Comparison of ENCODE assay signal across 8 cellular contexts in the genomic region with DNA sequence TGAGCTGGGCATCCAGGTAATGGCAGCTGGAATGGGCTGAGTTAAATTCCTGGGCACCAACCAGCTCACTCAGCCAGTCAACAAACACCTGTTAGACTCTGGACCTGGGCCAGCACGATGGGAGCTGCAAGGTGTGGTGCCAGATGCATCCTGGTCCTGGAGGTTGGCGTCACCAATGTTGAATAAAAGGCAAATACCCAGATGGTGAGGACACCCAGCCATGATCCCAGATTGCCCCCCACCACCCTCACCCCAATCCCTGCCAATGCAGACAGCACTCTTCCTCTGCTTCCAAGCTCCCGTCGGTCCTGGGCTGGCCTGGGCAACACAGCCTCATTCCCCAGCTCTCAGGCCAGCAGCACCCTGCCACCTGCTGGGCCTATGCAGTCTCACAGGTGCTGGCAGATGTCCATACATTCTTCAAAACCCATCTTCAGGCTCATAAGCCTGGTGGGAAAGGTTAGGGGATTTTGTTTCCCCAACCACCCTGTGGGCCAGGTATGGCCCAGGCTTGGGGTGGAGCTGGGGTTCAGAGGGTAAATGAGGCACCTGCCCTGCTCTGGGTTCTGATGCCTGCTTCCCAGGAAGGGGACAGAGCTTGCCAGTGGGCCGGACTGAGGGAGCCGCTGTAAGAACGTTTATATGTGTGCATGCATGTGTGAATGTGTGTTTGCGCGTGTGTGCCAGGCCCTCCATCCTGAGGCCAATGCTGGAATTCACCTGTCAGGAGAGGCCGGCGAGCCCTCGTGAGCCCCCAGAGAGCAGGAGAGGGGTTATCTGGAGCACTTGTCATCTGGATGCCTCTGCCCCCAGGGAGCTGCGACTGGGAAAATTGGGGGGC. TPM values are rescaled to one million over a fixed set of nuclear protein-coding genes. Genes with fewer than 3 reads are reported as not detected.
A peak's percentile ranks its signal among the peaks of the same experiment; 100 is the strongest.
DNase-seq lines count a peak whose midpoint lies in the region; ATAC-seq and TF ChIP-seq lines count a peak whose summit lies in the region.

No MANE protein-coding gene starts in this region.

- H3K9me3 Mint-ChIP-seq in activated T-cell treated with anti-CD3 and anti-CD28 coated beads, Interleukin-2, amount 50 U/mL, for 24 hours: no peaks in the 10 kb centered on the region
- H3K9me3 Mint-ChIP-seq in activated CD8-positive, alpha-beta T cell treated with anti-CD3 and anti-CD28 coated beads for 36 hours: no peaks in the 10 kb centered on the region

- DNase-seq in activated T-cell treated with anti-CD3 and anti-CD28 coated beads, Interleukin-2, amount 50 U/mL, for 24 hours: peak; percentile 32
- DNase-seq in activated T-cell treated with anti-CD3 and anti-CD28 coated beads for 4 hours (no peak), NCI-H1092 (lab: John Stamatoyannopoulos, UW) (peak; percentile 63), left colon (peak in 1 of 2 donors; percentile 52), T-helper 9 cell (no peak)
- peak; percentile 28 for DNase-seq in activated CD8-positive, alpha-beta T cell treated with anti-CD3 and anti-CD28 coated beads for 36 hours

- ATAC-seq in activated CD8-positive, alpha-beta T cell treated with anti-CD3 and anti-CD28 coated beads for 36 hours: peak; percentile 26
- ATAC-seq in left colon (peak; percentile 39), GM18505 (IDR thresholded peaks at IDR 0.05; ENCODE audit: unreplicated experiment) (no peak), HG02798 (IDR thresholded peaks at IDR 0.05; ENCODE audit: poor library complexity, unreplicated experiment) (no peak)

- peaks cover 32% of the 10 kb centered on the region for H3K4me1 Mint-ChIP-seq in activated T-cell treated with anti-CD3 and anti-CD28 coated beads, Interleukin-2, amount 50 U/mL, for 24 hours (ENCODE audit: low read depth)
- H3K4me1 Mint-ChIP-seq in activated CD8-positive, alpha-beta T cell treated with anti-CD3 and anti-CD28 coated beads for 36 hours (ENCODE audit: low read depth): peaks cover 28% of the 10 kb centered on the region

- CTCF ChIA-PET in activated CD8-positive, alpha-beta T cell treated with anti-CD3 and anti-CD28 coated beads for 36 hours (lab: Charles Lee): interaction anchor here (0.8 to 6.0 kb wide), 9 partner anchors 9 to 97 kb away, joined by 3 to 41 read pairs (median 3); no protein-coding TSS in a partner anchor

- intact Hi-C loops in activated CD8-positive, alpha-beta T cell treated with anti-CD3 and anti-CD28 coated beads for 36 hours (cut with micrococcal nuclease): no loop called here
- intact Hi-C loops in left colon (cut with DNase I, micrococcal nuclease): no loop called here

- peaks cover 31% of the 10 kb centered on the region for H3K36me3 Mint-ChIP-seq in activated T-cell treated with anti-CD3 and anti-CD28 coated beads, Interleukin-2, amount 50 U/mL, for 24 hours (ENCODE audit: low read depth)
- H3K36me3 Mint-ChIP-seq in activated CD8-positive, alpha-beta T cell treated with anti-CD3 and anti-CD28 coated beads for 36 hours (ENCODE audit: low read depth): peaks cover 14% of the 10 kb centered on the region

- no peak for TF ChIP-seq CTCF in activated CD8-positive, alpha-beta T cell treated with anti-CD3 and anti-CD28 coated beads for 36 hours (IDR thresholded peaks at IDR 0.05)

- H3K27me3 Mint-ChIP-seq in activated T-cell treated with anti-CD3 and anti-CD28 coated beads, Interleukin-2, amount 50 U/mL, for 24 hours: no peaks in the 10 kb centered on the region
- no peaks in the 10 kb centered on the region for H3K27me3 Mint-ChIP-seq in activated CD8-positive, alpha-beta T cell treated with anti-CD3 and anti-CD28 coated beads for 36 hours

- POLR2A ChIA-PET in activated CD8-positive, alpha-beta T cell treated with anti-CD3 and anti-CD28 coated beads for 36 hours (lab: Charles Lee): interaction anchor here (0.6 kb wide), 1 partner anchor 11 kb away, joined by 3 read pairs; no protein-coding TSS in a partner anchor

- H3K4me3 Mint-ChIP-seq in activated T-cell treated with anti-CD3 and anti-CD28 coated beads, Interleukin-2, amount 50 U/mL, for 24 hours: no peak overlapping the region
- no peak overlapping the region for H3K4me3 Mint-ChIP-seq in activated CD8-positive, alpha-beta T cell treated with anti-CD3 and anti-CD28 coated beads for 36 hours

- H3K27ac Mint-ChIP-seq in activated T-cell treated with anti-CD3 and anti-CD28 coated beads, Interleukin-2, amount 50 U/mL, for 24 hours: peak overlapping the region; percentile 18
- no peak overlapping the region for H3K27ac Mint-ChIP-seq in activated CD8-positive, alpha-beta T cell treated with anti-CD3 and anti-CD28 coated beads for 36 hours

- TF ChIP-seq POLR2A in GM18505 (IDR thresholded peaks at IDR 0.05; ENCODE audit: borderline replicate concordance, extremely low read depth, insufficient read depth, insufficient read length): no peak

RNA-seq across cellular contexts. Expression of gene LGMN, which starts 58.0 kb away (rescaled TPM):
- 1 to 10 TPM; 2.1 to 2.3 TPM for total RNA-seq in activated CD8-positive, alpha-beta T cell treated with anti-CD3 and anti-CD28 coated beads for 36 hours
- total RNA-seq in left colon: 100 to 1,000 TPM in 1 of 2 donors, 10 to 100 TPM in 1; 70.8 to 125 TPM

Comparison
In these comparisons a context has a peak if more than half of its experiments do, and no peak if none do; other contexts are left out.
1. DNase-seq: peak in activated T-cell treated with anti-CD3 and anti-CD28 coated beads, Interleukin-2, amount 50 U/mL, for 24 hours (single experiment), NCI-H1092 (single experiment) and activated CD8-positive, alpha-beta T cell treated with anti-CD3 and anti-CD28 coated beads for 36 hours (single experiment); none in activated T-cell treated with anti-CD3 and anti-CD28 coated beads for 4 hours (single experiment) and T-helper 9 cell (single experiment).
2. ATAC-seq: peak in activated CD8-positive, alpha-beta T cell treated with anti-CD3 and anti-CD28 coated beads for 36 hours (single experiment) and left colon (single experiment); none in GM18505 (single experiment) and HG02798 (single experiment).
3. RNA of gene LGMN, which starts 58.0 kb away (total RNA-seq): 70.8 to 125 TPM in left colon; 2.1 to 2.3 TPM in activated CD8-positive, alpha-beta T cell treated with anti-CD3 and anti-CD28 coated beads for 36 hours; every median in the first group is over 10 times any median in the second.